In genomic region chr7:130821864-130822263, GRCh38 we compare ENCODE assay signal across 19 cellular contexts.
"Had no signal": no experiment of that assay in that cellular context is flagged by ENCODE, and none has a peak within 500 bp of the region (broad histone marks: within the 10 kb centered on the region; RNA-seq: fewer than 3 reads in every experiment).

No MANE protein-coding gene starts in this region.

- H3K27me3 ChIP-seq: adrenal gland, colonic mucosa, transverse colon had no signal

- H3K9ac ChIP-seq: parathyroid adenoma had no signal

- H3K9me3 ChIP-seq: colonic mucosa had no signal

- H3K4me1 ChIP-seq: adrenal gland, colonic mucosa, parathyroid adenoma, transverse colon had no signal

- H3K4me1 Mint-ChIP-seq: activated T-helper 17 cell treated with anti-CD3 and anti-CD28 coated beads, Interleukin-2, amount 50 U/mL, for 72 hours had no signal

- H3K27ac ChIP-seq: adrenal gland, colonic mucosa, parathyroid adenoma, transverse colon had no signal

- H3K27me3 Mint-ChIP-seq: activated T-helper 17 cell treated with anti-CD3 and anti-CD28 coated beads, Interleukin-2, amount 50 U/mL, for 72 hours had no signal

- DNase-seq: activated CD4-positive, alpha-beta T cell treated with anti-CD3 and anti-CD28 coated beads, Interleukin-2, amount 10 ng/mL, durations not matched to agents 24 days and 14 days; activated CD4-positive, CD25-positive, alpha-beta regulatory T cell; activated CD8-positive, alpha-beta memory T cell treated with anti-CD3 and anti-CD28 coated beads, Interleukin-2, amount 50 U/mL, for 48 hours; activated CD8-positive, alpha-beta T cell treated with anti-CD3 and anti-CD28 coated beads, Interleukin-2, amount 10 ng/mL, durations not matched to agents 7 days and 5 days; activated naive CD4-positive, alpha-beta T cell treated with anti-CD3 and anti-CD28 coated beads for 36 hours; central memory CD4-positive, alpha-beta T cell; colonic mucosa; islet precursor cell; naive thymus-derived CD8-positive, alpha-beta T cell; stimulated activated CD4-positive, alpha-beta T cell treated with anti-CD3 and anti-CD28 coated beads, Interleukin-12 subunit alpha, Interleukin-12 subunit beta, amount 100 ng/mL, for 4 hours; stimulated activated CD4-positive, alpha-beta T cell treated with anti-CD3 and anti-CD28 coated beads, Interleukin-2, amount 100 ng/mL, for 24 hours; stimulated activated naive CD4-positive, alpha-beta T cell; substantia nigra; SW 1271; transverse colon had no signal

- H3K4me3 Mint-ChIP-seq: activated CD4-positive, alpha-beta T cell treated with anti-CD3 and anti-CD28 coated beads, Interleukin-2, amount 10 ng/mL, durations not matched to agents 24 days and 14 days; activated CD8-positive, alpha-beta T cell treated with anti-CD3 and anti-CD28 coated beads, Interleukin-2, amount 10 ng/mL, durations not matched to agents 7 days and 5 days; activated naive CD4-positive, alpha-beta T cell treated with anti-CD3 and anti-CD28 coated beads for 36 hours; activated T-helper 17 cell treated with anti-CD3 and anti-CD28 coated beads, Interleukin-2, amount 50 U/mL, for 72 hours; naive thymus-derived CD8-positive, alpha-beta T cell; T-helper 2 cell treated with Interferon-gamma antibody and Interleukin-4, amounts not matched to agents 5 μg/mL and 100 μg/mL, for 36 hours had no signal

- H3K27ac Mint-ChIP-seq: activated CD4-positive, alpha-beta T cell treated with anti-CD3 and anti-CD28 coated beads, Interleukin-2, amount 10 ng/mL, durations not matched to agents 24 days and 14 days; activated CD8-positive, alpha-beta T cell treated with anti-CD3 and anti-CD28 coated beads, Interleukin-2, amount 10 ng/mL, durations not matched to agents 7 days and 5 days; activated naive CD4-positive, alpha-beta T cell treated with anti-CD3 and anti-CD28 coated beads for 36 hours; activated T-helper 17 cell treated with anti-CD3 and anti-CD28 coated beads, Interleukin-2, amount 50 U/mL, for 72 hours; naive thymus-derived CD8-positive, alpha-beta T cell; T-helper 2 cell treated with Interferon-gamma antibody and Interleukin-4, amounts not matched to agents 5 μg/mL and 100 μg/mL, for 36 hours had no signal

- H3K4me3 ChIP-seq: adrenal gland, colonic mucosa, transverse colon had no signal

- H3K79me2 ChIP-seq: parathyroid adenoma had no signal

- H3K36me3 ChIP-seq: adrenal gland, colonic mucosa, transverse colon had no signal

- H2AFZ ChIP-seq: parathyroid adenoma had no signal
